ENCODE assay signal across 8 cellular contexts in genomic region chr17:78993241-78993956, GRCh38. TPM values are rescaled to one million over a fixed set of nuclear protein-coding genes. Genes with fewer than 3 reads are reported as not detected.
DNase-seq lines count a peak whose midpoint lies in the region; ATAC-seq and TF ChIP-seq lines count a peak whose summit lies in the region.

No MANE protein-coding gene starts in this region.

- ATAC-seq in activated B cell treated with CpG ODN at 0.5 μM for 24 hours (ENCODE audit: low read depth): peak; percentile 77
- ATAC-seq in lung (ENCODE audit: insufficient read depth, low FRiP score): peak; percentile 54
- no peak for ATAC-seq in GM19397 (IDR thresholded peaks at IDR 0.05; ENCODE audit: unreplicated experiment)
- ATAC-seq in GM18517 (IDR thresholded peaks at IDR 0.05; ENCODE audit: unreplicated experiment): no peak

- peaks cover 3% of the 10 kb centered on the region for H3K4me1 Mint-ChIP-seq in activated B cell treated with CpG ODN at 0.5 μM for 24 hours

- intact Hi-C loops in activated B cell treated with CpG ODN at 0.5 μM for 24 hours (cut with micrococcal nuclease): loop anchor here (1.0 kb wide), 1 partner anchor 49 kb away; no protein-coding TSS in a partner anchor

- H3K36me3 ChIP-seq in lung (ENCODE audit: control insufficient read depth in 2 of 2, insufficient read depth in 2 of 2, low read length in 2 of 2): peaks cover 15 to 62% of the 10 kb centered on the region in 2 donors

- TF ChIP-seq CTCF in HL-60 (IDR thresholded peaks at IDR 0.05; ENCODE audit: insufficient read depth, low read length) (peak; percentile 51), activated B cell treated with CpG ODN at 0.5 μM for 24 hours (IDR thresholded peaks at IDR 0.05) (peak; percentile 71), coronary artery (IDR thresholded peaks at IDR 0.05) (peak; percentile 78), lung (IDR thresholded peaks at IDR 0.05; ENCODE audit: control extremely low read depth, extremely low read depth) (peak; percentile 35)

- H3K27ac ChIP-seq in HL-60 (replicated peaks) (no peak overlapping the region), coronary artery (no peak overlapping the region), lung (ENCODE audit: low read depth in 1 of 2, low read length in 1 of 2) (no peak overlapping the region)

- no peak overlapping the region for H3K27ac Mint-ChIP-seq in activated B cell treated with CpG ODN at 0.5 μM for 24 hours

- POLR2A ChIA-PET in activated B cell treated with CpG ODN at 0.5 μM for 24 hours (lab: Charles Lee): no interaction called here

- no peaks in the 10 kb centered on the region for H3K27me3 Mint-ChIP-seq in activated B cell treated with CpG ODN at 0.5 μM for 24 hours

- H3K27me3 ChIP-seq in HL-60 (ENCODE audit: insufficient read depth, poor library complexity, severe bottlenecking) (no peaks in the 10 kb centered on the region), lung (ENCODE audit: control insufficient read depth, insufficient read depth) (no peaks in the 10 kb centered on the region)

- DNase-seq in CD1c-positive myeloid dendritic cell (ENCODE audit: extremely low spot score): peak; percentile 56
- DNase-seq in HL-60 (ENCODE audit: low read depth in 1 of 2, low spot score in 1 of 2): peak in 1 of 2 experiments; percentile 43
- DNase-seq in activated B cell treated with CpG ODN at 0.5 μM for 24 hours: peak; percentile 40
- no peak for DNase-seq in coronary artery (ENCODE audit: low spot score)
- no peak for DNase-seq in lung (ENCODE audit: low spot score)
- peak; percentile 81 for DNase-seq in stimulated activated CD8-positive, alpha-beta memory T cell treated with anti-CD3 and anti-CD28 coated beads, Interleukin-4, amount 100 ng/mL, for 48 hours

- 78 to 79% methylated on average over 49 of the region's 49 CpGs for WGBS in lung, 2 donors

- no peak overlapping the region for H3K4me3 ChIP-seq in HL-60 (replicated peaks; ENCODE audit: insufficient read depth, low read length)
- no peak overlapping the region for H3K4me3 ChIP-seq in coronary artery
- H3K4me3 ChIP-seq in lung: no peak overlapping the region

- no peaks in the 10 kb centered on the region for H3K9me3 Mint-ChIP-seq in activated B cell treated with CpG ODN at 0.5 μM for 24 hours

- peaks cover 76% of the 10 kb centered on the region for H3K36me3 Mint-ChIP-seq in activated B cell treated with CpG ODN at 0.5 μM for 24 hours (ENCODE audit: low read depth)

- CTCF ChIA-PET in activated B cell treated with CpG ODN at 0.5 μM for 24 hours (lab: Charles Lee): interaction anchor here (0.8 kb wide), 1 partner anchor 9 kb away, joined by 3 read pairs; no protein-coding TSS in a partner anchor

- H3K4me1 ChIP-seq in lung (ENCODE audit: control insufficient read depth in 2 of 2, insufficient read depth in 2 of 2, low read length in 2 of 2): no peaks in the 10 kb centered on the region

- no peak overlapping the region for H3K4me3 Mint-ChIP-seq in activated B cell treated with CpG ODN at 0.5 μM for 24 hours

- no peaks in the 10 kb centered on the region for H3K9me3 ChIP-seq in lung (ENCODE audit: control insufficient read depth in 2 of 2, insufficient read depth in 1 of 2, low read length in 1 of 2)

RNA-seq across cellular contexts. Expression of gene LGALS3BP, which starts 13.7 kb away (rescaled TPM):
- total RNA-seq in activated B cell treated with CpG ODN at 0.5 μM for 24 hours (1.3 and 3.5 TPM in 2 replicates), lung (100 to 1,000 TPM; 183 to 479 TPM)
- polyA plus RNA-seq in lung: 100 to 1,000 TPM; 229 to 261 TPM

RNA-seq across cellular contexts. Expression of gene CANT1, which starts 16.2 kb away (rescaled TPM):
- total RNA-seq in activated B cell treated with CpG ODN at 0.5 μM for 24 hours (39.3 and 44.6 TPM in 2 replicates), lung (10 to 100 TPM; 31.4 to 75.8 TPM)
- polyA plus RNA-seq in lung: 10 to 100 TPM in 1 of 2 donors, 1 to 10 TPM in 1; 8.5 to 66.0 TPM

RNA-seq across cellular contexts. Expression of gene C1QTNF1, which starts 30.6 kb away (rescaled TPM):
- total RNA-seq in activated B cell treated with CpG ODN at 0.5 μM for 24 hours (not detected in 2 replicates), lung (10 to 100 TPM in 1 of 2 donors, 1 to 10 TPM in 1; 7.4 to 35.7 TPM)
- 10 to 100 TPM; 24.3 to 84.5 TPM for polyA plus RNA-seq in lung

Comparison
In these comparisons a context has a peak if more than half of its experiments do, and no peak if none do; other contexts are left out.
1. DNase-seq: peak in CD1c-positive myeloid dendritic cell (single experiment), activated B cell treated with CpG ODN at 0.5 μM for 24 hours (single experiment) and stimulated activated CD8-positive, alpha-beta memory T cell treated with anti-CD3 and anti-CD28 coated beads, Interleukin-4, amount 100 ng/mL, for 48 hours (single experiment); none in coronary artery (single experiment) and lung (single experiment).
2. ATAC-seq: peak in activated B cell treated with CpG ODN at 0.5 μM for 24 hours (single experiment) and lung (single experiment); none in GM19397 (single experiment) and GM18517 (single experiment).
3. RNA of gene LGALS3BP, which starts 13.7 kb away (total RNA-seq): 183 to 479 TPM in lung; 1.3 to 3.5 TPM in activated B cell treated with CpG ODN at 0.5 μM for 24 hours; every median in the first group is over 10 times any median in the second.
4. Peak in every context shown above with its lines, with median percentiles within 50 percentile points of each other: CTCF ChIP-seq.